Comparison of ENCODE assay signal across 25 cellular contexts in genomic region chr13:81874253-81874652, GRCh38.
"Had no signal": no experiment of that assay in that cellular context is flagged by ENCODE, and none has a peak within 500 bp of the region (broad histone marks: within the 10 kb centered on the region; RNA-seq: fewer than 3 reads in every experiment).

No MANE protein-coding gene starts in this region.

- H3K4me1 ChIP-seq: esophagus muscularis mucosa, gastroesophageal sphincter, heart left ventricle, lower lobe of right lung, tibial nerve, uterus had no signal

- H3K27ac ChIP-seq: cardiac muscle cell, esophagus muscularis mucosa, gastroesophageal sphincter, heart left ventricle, lower lobe of right lung, tibial nerve, uterus had no signal

- ATAC-seq: activated CD8-positive, alpha-beta T cell treated with anti-CD3 and anti-CD28 coated beads for 36 hours; activated T-helper 17 cell treated with anti-CD3 and anti-CD28 coated beads, Interleukin-2, amount 50 U/mL, for 72 hours; gastroesophageal sphincter; heart left ventricle; lower lobe of right lung; stimulated activated naive CD8-positive, alpha-beta T cell treated with anti-CD3 and anti-CD28 coated beads, Interleukin-15, Interleukin-2, amounts not matched to agents 100 U/mL and 50 U/mL, for 24 hours had no signal

- FAIRE-seq: endothelial cell of umbilical vein, keratinocyte had no signal

- DNase-seq: activated CD4-positive, alpha-beta T cell treated with anti-CD3 and anti-CD28 coated beads, Interleukin-2, amount 10 ng/mL, durations not matched to agents 24 days and 14 days; activated CD4-positive, CD25-positive, alpha-beta regulatory T cell; activated CD8-positive, alpha-beta T cell treated with anti-CD3 and anti-CD28 coated beads for 36 hours; activated naive CD4-positive, alpha-beta T cell; activated naive CD8-positive, alpha-beta T cell treated with anti-CD3 and anti-CD28 coated beads for 36 hours; activated T-cell treated with anti-CD3 and anti-CD28 coated beads, Interleukin-2, amount 50 U/mL, for 1 hour; amygdala; effector CD8-positive, alpha-beta T cell; heart left ventricle; lower lobe of right lung; nucleus accumbens; posterior cingulate gyrus; stimulated activated CD4-positive, alpha-beta T cell treated with anti-CD3 and anti-CD28 coated beads, Interleukin-2, amount 100 ng/mL, for 24 hours; stimulated activated naive CD8-positive, alpha-beta T cell treated with anti-CD3 and anti-CD28 coated beads, Interleukin-15, Interleukin-2, amounts not matched to agents 100 U/mL and 50 U/mL, for 24 hours; T-helper 2 cell; uterus had no signal

- H3K9me3 Mint-ChIP-seq: nephron had no signal

- H3K4me1 Mint-ChIP-seq: activated CD4-positive, alpha-beta T cell treated with anti-CD3 and anti-CD28 coated beads, Interleukin-2, amount 10 ng/mL, durations not matched to agents 24 days and 14 days; activated naive CD8-positive, alpha-beta T cell treated with anti-CD3 and anti-CD28 coated beads for 36 hours; activated T-helper 17 cell treated with anti-CD3 and anti-CD28 coated beads, Interleukin-2, amount 50 U/mL, for 72 hours; nephron had no signal

- H3K36me3 ChIP-seq: cardiac muscle cell, esophagus muscularis mucosa, gastroesophageal sphincter, heart left ventricle, lower lobe of right lung, tibial nerve, uterus had no signal

- H3K4me3 Mint-ChIP-seq: activated CD4-positive, alpha-beta T cell treated with anti-CD3 and anti-CD28 coated beads, Interleukin-2, amount 10 ng/mL, durations not matched to agents 24 days and 14 days; activated CD8-positive, alpha-beta T cell treated with anti-CD3 and anti-CD28 coated beads for 36 hours; activated naive CD8-positive, alpha-beta T cell treated with anti-CD3 and anti-CD28 coated beads for 36 hours; activated T-helper 17 cell treated with anti-CD3 and anti-CD28 coated beads, Interleukin-2, amount 50 U/mL, for 72 hours; dendritic cell treated with granulocyte-macrophage colony-stimulating factor and Interleukin-4, amounts not matched to agents 40 ng/mL and 50 ng/mL, for 4 days; nephron had no signal

- H3K4me3 ChIP-seq: cardiac muscle cell, esophagus muscularis mucosa, gastroesophageal sphincter, heart left ventricle, lower lobe of right lung, tibial nerve, uterus had no signal

- H3K27me3 Mint-ChIP-seq: activated CD4-positive, alpha-beta T cell treated with anti-CD3 and anti-CD28 coated beads, Interleukin-2, amount 10 ng/mL, durations not matched to agents 24 days and 14 days; activated CD8-positive, alpha-beta T cell treated with anti-CD3 and anti-CD28 coated beads for 36 hours; activated naive CD8-positive, alpha-beta T cell treated with anti-CD3 and anti-CD28 coated beads for 36 hours; activated T-helper 17 cell treated with anti-CD3 and anti-CD28 coated beads, Interleukin-2, amount 50 U/mL, for 72 hours; dendritic cell treated with granulocyte-macrophage colony-stimulating factor and Interleukin-4, amounts not matched to agents 40 ng/mL and 50 ng/mL, for 4 days had no signal

- H3K27ac Mint-ChIP-seq: activated CD4-positive, alpha-beta T cell treated with anti-CD3 and anti-CD28 coated beads, Interleukin-2, amount 10 ng/mL, durations not matched to agents 24 days and 14 days; activated CD8-positive, alpha-beta T cell treated with anti-CD3 and anti-CD28 coated beads for 36 hours; activated naive CD8-positive, alpha-beta T cell treated with anti-CD3 and anti-CD28 coated beads for 36 hours; activated T-helper 17 cell treated with anti-CD3 and anti-CD28 coated beads, Interleukin-2, amount 50 U/mL, for 72 hours; dendritic cell treated with granulocyte-macrophage colony-stimulating factor and Interleukin-4, amounts not matched to agents 40 ng/mL and 50 ng/mL, for 4 days had no signal

- H3K36me3 Mint-ChIP-seq: activated naive CD8-positive, alpha-beta T cell treated with anti-CD3 and anti-CD28 coated beads for 36 hours had no signal

- H3K9me3 ChIP-seq: esophagus muscularis mucosa, gastroesophageal sphincter, heart left ventricle, lower lobe of right lung, tibial nerve, uterus had no signal

- H3K27me3 ChIP-seq: cardiac muscle cell, esophagus muscularis mucosa, gastroesophageal sphincter, heart left ventricle, tibial nerve, uterus had no signal
